Comparison of ENCODE assay signal across 15 cellular contexts in the genomic region with DNA sequence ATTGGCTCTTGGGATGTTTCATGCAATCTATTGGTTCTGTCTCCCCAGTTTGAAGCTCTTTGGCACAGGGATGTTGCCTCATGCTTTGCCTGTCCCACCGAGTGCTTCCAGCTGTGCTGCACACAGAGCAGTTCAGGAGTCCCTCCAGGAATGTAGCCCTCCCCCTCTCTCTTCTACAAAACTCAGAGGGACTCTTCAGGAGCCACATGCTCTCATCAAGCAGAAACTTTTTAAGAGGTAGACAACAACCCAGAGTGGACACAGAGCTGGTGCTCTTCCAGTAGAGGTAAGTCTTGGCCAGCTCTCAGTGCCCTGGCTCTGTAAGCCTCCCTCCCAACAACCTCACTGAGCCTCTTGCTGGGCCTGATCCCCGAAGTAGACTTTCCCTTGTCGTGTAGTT. TPM values are rescaled to one million over a fixed set of nuclear protein-coding genes. Genes with fewer than 3 reads are reported as not detected.
DNase-seq lines count a peak whose midpoint lies in the region; ATAC-seq and TF ChIP-seq lines count a peak whose summit lies in the region.
"Had no signal": no experiment of that assay in that cellular context is flagged by ENCODE, and none has a peak within 500 bp of the region (broad histone marks: within the 10 kb centered on the region; RNA-seq: fewer than 3 reads in every experiment).

No MANE protein-coding gene starts in this region.

- no peak for ATAC-seq in HG03439 (IDR thresholded peaks at IDR 0.05; ENCODE audit: unreplicated experiment)

- H3K27me3 Mint-ChIP-seq in endodermal cell (ENCODE audit: insufficient read depth), result no peaks in the 10 kb centered on the region

- no peaks in the 10 kb centered on the region for H3K36me3 Mint-ChIP-seq in endodermal cell (ENCODE audit: low read depth)
- H3K36me3 Mint-ChIP-seq: CD4-positive, CD25-positive, alpha-beta regulatory T cell had no signal

- H3K4me1 ChIP-seq in endodermal cell (ENCODE audit: control insufficient read depth, insufficient read depth, low read length) (peaks cover 5% of the 10 kb centered on the region), suprapubic skin (no peaks in the 10 kb centered on the region)

- no peaks in the 10 kb centered on the region for H3K36me3 ChIP-seq in H7 (replicated peaks; ENCODE audit: control insufficient read depth, insufficient read depth, low read length)
- no peaks in the 10 kb centered on the region for H3K36me3 ChIP-seq in endodermal cell (ENCODE audit: control insufficient read depth, insufficient read depth, low read length)
- no peaks in the 10 kb centered on the region for H3K36me3 ChIP-seq in suprapubic skin

- H3K27me3 ChIP-seq in H7 (ENCODE audit: control insufficient read depth, insufficient read depth, low read length) (no peaks in the 10 kb centered on the region), endodermal cell (ENCODE audit: control insufficient read depth, insufficient read depth, low read length, poor library complexity, severe bottlenecking) (no peaks in the 10 kb centered on the region), suprapubic skin (no peaks in the 10 kb centered on the region)

- no peak for TF ChIP-seq CTCF in endodermal cell (conservative IDR thresholded peaks at IDR 0.05)
- TF ChIP-seq CTCF in suprapubic skin (IDR thresholded peaks at IDR 0.05), result no peak

- WGBS in endodermal cell (ENCODE audit: insufficient coverage in 1 of 2, insufficient read length in 1 of 2), 2 experiments, result 41 to 55% methylated on average over 3 of the region's 3 CpGs
- WGBS in suprapubic skin, result 59% methylated on average over 3 of the region's 3 CpGs

- H3K27ac ChIP-seq in endodermal cell (ENCODE audit: low read depth, low read length) (no peak overlapping the region), suprapubic skin (peak overlapping the region; percentile 68)
- H3K27ac ChIP-seq: coronary artery had no signal

- H3K9me3 ChIP-seq in endodermal cell (ENCODE audit: control insufficient read depth, low read length), result no peaks in the 10 kb centered on the region
- H3K9me3 ChIP-seq in suprapubic skin, result no peaks in the 10 kb centered on the region

- H3K4me1 Mint-ChIP-seq in endodermal cell, result peaks cover 37% of the 10 kb centered on the region
- H3K4me1 Mint-ChIP-seq: CD4-positive, CD25-positive, alpha-beta regulatory T cell had no signal

- no peak for TF ChIP-seq POLR2A in suprapubic skin (IDR thresholded peaks at IDR 0.05)

- no peak for TF ChIP-seq EP300 in suprapubic skin (IDR thresholded peaks at IDR 0.05)

- H3K9me3 Mint-ChIP-seq in endodermal cell, result no peaks in the 10 kb centered on the region
- H3K9me3 Mint-ChIP-seq: CD4-positive, CD25-positive, alpha-beta regulatory T cell had no signal

- peak overlapping the region; percentile 4 for H3K27ac Mint-ChIP-seq in endodermal cell
- H3K27ac Mint-ChIP-seq: CD4-positive, CD25-positive, alpha-beta regulatory T cell had no signal

- no peak overlapping the region for H3K4me3 Mint-ChIP-seq in endodermal cell
- H3K4me3 Mint-ChIP-seq: CD4-positive, CD25-positive, alpha-beta regulatory T cell had no signal

- H3K9ac ChIP-seq in endodermal cell (ENCODE audit: extremely low read depth, low read length, poor library complexity, severe bottlenecking), result no peak overlapping the region

- DNase-seq in H7, result peak; percentile 37
- DNase-seq in endodermal cell, result no peak
- peak; percentile 74 for DNase-seq in left kidney (ENCODE audit: low read depth, low spot score)
- DNase-seq in suprapubic skin (ENCODE audit: low spot score in 2 of 2), result no peak
- no peak for DNase-seq in activated effector memory CD4-positive, alpha-beta T cell treated with anti-CD3 and anti-CD28 coated beads, Interleukin-2, amount 50 U/mL, for 16 hours
- no peak for DNase-seq in activated CD4-positive, alpha-beta T cell treated with anti-CD3 and anti-CD28 coated beads for 48 hours
- DNase-seq in HPDE6-E6E7 (ENCODE audit: extremely low spot score), result no peak
- DNase-seq: activated CD4-positive, alpha-beta T cell treated with anti-CD3 and anti-CD28 coated beads for 4 hours; activated T-cell treated with anti-CD3 and anti-CD28 coated beads, Interleukin-2, amount 50 U/mL, for 1 hour; CD4-positive, CD25-positive, alpha-beta regulatory T cell; hypothalamus; NCI-H1694 treated with DMSO at 0.1 percent for 48 hours had no signal

- no peak overlapping the region for H3K4me3 ChIP-seq in H7 (ENCODE audit: insufficient read depth, low read depth, low read length)
- H3K4me3 ChIP-seq in endodermal cell (ENCODE audit: low read length), result no peak overlapping the region
- no peak overlapping the region for H3K4me3 ChIP-seq in suprapubic skin
- H3K4me3 ChIP-seq: coronary artery, GM12878 had no signal

RNA-seq across cellular contexts. Expression of a gene that starts 11.6 kb away (rescaled TPM):
- total RNA-seq in H7 (2014; rRNA removed; shearing (Covaris generic)), result 17.3 and 20.1 TPM in 2 replicates
- total RNA-seq in endodermal cell (10 to 100 TPM; 12.0 to 14.8 TPM), suprapubic skin (1 to 10 TPM; 2.6 to 8.1 (median 3.7) TPM)
- 7.4 TPM for polyA plus RNA-seq in endodermal cell (2013, experiment 1 of 2)
- 6.7 TPM for polyA plus RNA-seq in endodermal cell (2013, experiment 2 of 2)
- total RNA-seq: CD4-positive, CD25-positive, alpha-beta regulatory T cell had no signal
- polyA plus RNA-seq: CD4-positive, CD25-positive, alpha-beta regulatory T cell had no signal

RNA-seq across cellular contexts. Expression of a gene that starts 52.1 kb away (rescaled TPM):
- total RNA-seq in H7 (2014; rRNA removed; shearing (Covaris generic)), result 586 and 589 TPM in 2 replicates
- 100 to 1,000 TPM; 156 to 176 TPM for total RNA-seq in endodermal cell
- polyA plus RNA-seq in endodermal cell (2013, experiment 1 of 2), result 234 TPM
- polyA plus RNA-seq in endodermal cell (2013, experiment 2 of 2), result 177 TPM
- 100 to 1,000 TPM in 2 of 4 donors, 10 to 100 TPM in 2; 81.3 to 130 (median 100.0) TPM for total RNA-seq in suprapubic skin

Comparison
In these comparisons a context has a peak if more than half of its experiments do, and no peak if none do; other contexts are left out.
1. DNase-seq: peak in H7 (single experiment) and left kidney (single experiment); none in endodermal cell (single experiment), suprapubic skin (0 of 2), activated effector memory CD4-positive, alpha-beta T cell treated with anti-CD3 and anti-CD28 coated beads, Interleukin-2, amount 50 U/mL, for 16 hours (single experiment), activated CD4-positive, alpha-beta T cell treated with anti-CD3 and anti-CD28 coated beads for 48 hours (single experiment) and HPDE6-E6E7 (single experiment).